ENCODE assay signal across 13 cellular contexts in the genomic region with DNA sequence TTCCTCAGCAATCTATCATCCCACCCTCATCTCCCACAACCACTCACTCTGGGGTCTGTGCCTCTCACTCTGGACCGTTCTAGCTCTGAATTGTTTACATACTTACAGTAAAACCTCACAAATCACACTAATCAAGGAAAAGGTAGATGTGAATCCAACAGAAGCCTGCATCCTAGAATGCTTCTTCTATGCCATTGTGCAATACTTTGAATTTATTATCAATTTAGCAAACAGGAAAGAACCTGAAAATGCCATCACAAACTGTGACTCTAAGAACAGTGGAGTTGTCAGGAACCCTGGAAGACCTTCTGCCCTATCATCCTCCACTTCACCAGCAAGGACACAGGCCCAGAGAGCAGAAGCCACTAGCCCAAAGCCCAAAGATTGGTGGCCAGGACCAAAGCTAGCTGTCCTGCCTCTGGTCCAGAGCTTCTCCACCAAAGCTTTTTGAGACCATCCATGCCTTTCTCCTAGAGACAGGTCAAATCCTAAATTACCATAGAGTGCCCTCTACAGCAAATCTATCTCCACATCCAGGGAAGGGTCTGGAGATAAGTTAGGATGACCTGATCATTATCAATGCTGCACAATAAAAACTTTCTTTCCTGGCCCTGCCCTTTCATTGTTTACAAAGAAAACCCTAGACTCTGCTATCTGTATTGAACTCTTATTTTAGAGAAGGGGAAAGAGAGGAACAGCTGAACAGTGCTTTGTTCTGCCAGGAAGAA. TPM values are rescaled to one million over a fixed set of nuclear protein-coding genes. Genes with fewer than 3 reads are reported as not detected.
A peak's percentile ranks its signal among the peaks of the same experiment; 100 is the strongest.
DNase-seq lines count a peak whose midpoint lies in the region; ATAC-seq and TF ChIP-seq lines count a peak whose summit lies in the region.
"Had no signal": no experiment of that assay in that cellular context is flagged by ENCODE, and none has a peak within 500 bp of the region (broad histone marks: within the 10 kb centered on the region; RNA-seq: fewer than 3 reads in every experiment).

No MANE protein-coding gene starts in this region.

- 58 to 68% (median 63%) methylated on average over 1 of the region's 1 CpG for WGBS in ovary, 3 donors

- peak overlapping the region; percentile 42 for H3K4me2 ChIP-seq in BLaER1

- H3K9ac ChIP-seq in BLaER1 = no peak overlapping the region
- H3K9ac ChIP-seq in iPS-18a (ENCODE audit: low read length) = no peak overlapping the region

- no peak for DNase-seq in ovary
- DNase-seq in activated T-helper 2 cell treated with anti-CD3 and anti-CD28 coated beads, Interferon-gamma antibody, Interleukin-2, Interleukin-4, amounts not matched to agents 10 μg/mL and 5 μg/mL and 100 μg/mL, durations not matched to agents 14 hours and 24 hours and 36 hours (ENCODE audit: low spot score) = no peak
- DNase-seq: activated CD8-positive, alpha-beta T cell treated with anti-CD3 and anti-CD28 coated beads for 36 hours; GF-D8; NCI-H2081 had no signal

- H3K27ac Mint-ChIP-seq in activated T-helper 2 cell treated with anti-CD3 and anti-CD28 coated beads, Interferon-gamma antibody, Interleukin-2, Interleukin-4, amounts not matched to agents 10 μg/mL and 5 μg/mL and 100 μg/mL, durations not matched to agents 14 hours and 24 hours and 36 hours = no peak overlapping the region
- H3K27ac Mint-ChIP-seq: activated CD8-positive, alpha-beta T cell treated with anti-CD3 and anti-CD28 coated beads for 36 hours; activated naive CD4-positive, alpha-beta T cell treated with anti-CD3 and anti-CD28 coated beads, Interleukin-2, amount 50 U/mL, for 24 hours; T-helper 1 cell treated with Interleukin-12 subunit alpha and Interleukin-12 subunit beta and Interleukin-4 antibody, amounts not matched to agents 30 μg/mL and 1 μg/mL, for 36 hours had no signal

- no peak overlapping the region for H3K4me3 Mint-ChIP-seq in activated T-helper 2 cell treated with anti-CD3 and anti-CD28 coated beads, Interferon-gamma antibody, Interleukin-2, Interleukin-4, amounts not matched to agents 10 μg/mL and 5 μg/mL and 100 μg/mL, durations not matched to agents 14 hours and 24 hours and 36 hours (ENCODE audit: low read depth)

- H3K9me3 Mint-ChIP-seq in activated T-helper 2 cell treated with anti-CD3 and anti-CD28 coated beads, Interferon-gamma antibody, Interleukin-2, Interleukin-4, amounts not matched to agents 10 μg/mL and 5 μg/mL and 100 μg/mL, durations not matched to agents 14 hours and 24 hours and 36 hours = no peaks in the 10 kb centered on the region
- H3K9me3 Mint-ChIP-seq: activated CD8-positive, alpha-beta T cell treated with anti-CD3 and anti-CD28 coated beads for 36 hours; activated naive CD4-positive, alpha-beta T cell treated with anti-CD3 and anti-CD28 coated beads, Interleukin-2, amount 50 U/mL, for 24 hours; T-helper 1 cell treated with Interleukin-12 subunit alpha and Interleukin-12 subunit beta and Interleukin-4 antibody, amounts not matched to agents 30 μg/mL and 1 μg/mL, for 36 hours had no signal

- H3K27me3 Mint-ChIP-seq in activated T-helper 2 cell treated with anti-CD3 and anti-CD28 coated beads, Interferon-gamma antibody, Interleukin-2, Interleukin-4, amounts not matched to agents 10 μg/mL and 5 μg/mL and 100 μg/mL, durations not matched to agents 14 hours and 24 hours and 36 hours (ENCODE audit: low read depth) = peaks cover 48% of the 10 kb centered on the region

- H3K27ac ChIP-seq in BLaER1 = no peak overlapping the region
- no peak overlapping the region for H3K27ac ChIP-seq in iPS-18a (ENCODE audit: low read length)
- H3K27ac ChIP-seq in ovary = no peak overlapping the region

- ATAC-seq in GM18909 (IDR thresholded peaks at IDR 0.05; ENCODE audit: poor library complexity, unreplicated experiment) (no peak), GM18907 (IDR thresholded peaks at IDR 0.05; ENCODE audit: unreplicated experiment) (no peak), HG02884 (IDR thresholded peaks at IDR 0.05; ENCODE audit: unreplicated experiment) (no peak)
- ATAC-seq: activated CD8-positive, alpha-beta T cell treated with anti-CD3 and anti-CD28 coated beads for 36 hours had no signal

- no peak for TF ChIP-seq CTCF in ovary (IDR thresholded peaks at IDR 0.05)

- no peak for TF ChIP-seq RAD21 in Ishikawa (IDR thresholded peaks at IDR 0.05; ENCODE audit: low read depth)

- H3K4me1 ChIP-seq in BLaER1 = peaks cover 49% of the 10 kb centered on the region
- peaks cover 38% of the 10 kb centered on the region for H3K4me1 ChIP-seq in iPS-18a (ENCODE audit: control insufficient read depth, low read depth, low read length)
- H3K4me1 ChIP-seq in ovary (ENCODE audit: insufficient read depth) = no peaks in the 10 kb centered on the region

- peaks cover 23% of the 10 kb centered on the region for H3K27me3 ChIP-seq in BLaER1
- peaks cover 5% of the 10 kb centered on the region for H3K27me3 ChIP-seq in iPS-18a (ENCODE audit: control insufficient read depth, insufficient read depth, low read length)
- H3K27me3 ChIP-seq in ovary = no peaks in the 10 kb centered on the region

- TF ChIP-seq POLR2A in ovary (IDR thresholded peaks at IDR 0.05) = no peak

- H3K36me3 ChIP-seq in BLaER1 (no peaks in the 10 kb centered on the region), iPS-18a (ENCODE audit: control insufficient read depth, low read depth, low read length) (no peaks in the 10 kb centered on the region), ovary (no peaks in the 10 kb centered on the region)

- TF ChIP-seq EP300 in Ishikawa (IDR thresholded peaks at IDR 0.05; ENCODE audit: borderline replicate concordance) (no peak), ovary (IDR thresholded peaks at IDR 0.05) (no peak)

- H3K36me3 Mint-ChIP-seq in activated T-helper 2 cell treated with anti-CD3 and anti-CD28 coated beads, Interferon-gamma antibody, Interleukin-2, Interleukin-4, amounts not matched to agents 10 μg/mL and 5 μg/mL and 100 μg/mL, durations not matched to agents 14 hours and 24 hours and 36 hours (ENCODE audit: low read depth) = no peaks in the 10 kb centered on the region
- H3K36me3 Mint-ChIP-seq: activated naive CD4-positive, alpha-beta T cell treated with anti-CD3 and anti-CD28 coated beads, Interleukin-2, amount 50 U/mL, for 24 hours had no signal

- H3K4me1 Mint-ChIP-seq in activated T-helper 2 cell treated with anti-CD3 and anti-CD28 coated beads, Interferon-gamma antibody, Interleukin-2, Interleukin-4, amounts not matched to agents 10 μg/mL and 5 μg/mL and 100 μg/mL, durations not matched to agents 14 hours and 24 hours and 36 hours (ENCODE audit: low read depth) = peaks cover 14% of the 10 kb centered on the region

- H4K20me1 ChIP-seq in BLaER1 = peaks cover 12% of the 10 kb centered on the region

- intact Hi-C loops in ovary (cut with DNase I) = no loop called here
- intact Hi-C loops in activated T-helper 2 cell treated with anti-CD3 and anti-CD28 coated beads, Interferon-gamma antibody, Interleukin-2, Interleukin-4, amounts not matched to agents 10 μg/mL and 5 μg/mL and 100 μg/mL, durations not matched to agents 14 hours and 24 hours and 36 hours (cut with micrococcal nuclease) = no loop called here

- H3K4me3 ChIP-seq in BLaER1 (no peak overlapping the region), iPS-18a (ENCODE audit: low read length) (peak overlapping the region; percentile 87), ovary (peak overlapping the region; percentile 74)

- H3K9me3 ChIP-seq in BLaER1 (no peaks in the 10 kb centered on the region), iPS-18a (ENCODE audit: control insufficient read depth, low read depth, low read length) (no peaks in the 10 kb centered on the region), ovary (no peaks in the 10 kb centered on the region)

TF ChIP-seq in Ishikawa, 13 proteins besides CTCF, POLR2A, EP300 and RAD21:
- TF ChIP-seq, protein P1, sequence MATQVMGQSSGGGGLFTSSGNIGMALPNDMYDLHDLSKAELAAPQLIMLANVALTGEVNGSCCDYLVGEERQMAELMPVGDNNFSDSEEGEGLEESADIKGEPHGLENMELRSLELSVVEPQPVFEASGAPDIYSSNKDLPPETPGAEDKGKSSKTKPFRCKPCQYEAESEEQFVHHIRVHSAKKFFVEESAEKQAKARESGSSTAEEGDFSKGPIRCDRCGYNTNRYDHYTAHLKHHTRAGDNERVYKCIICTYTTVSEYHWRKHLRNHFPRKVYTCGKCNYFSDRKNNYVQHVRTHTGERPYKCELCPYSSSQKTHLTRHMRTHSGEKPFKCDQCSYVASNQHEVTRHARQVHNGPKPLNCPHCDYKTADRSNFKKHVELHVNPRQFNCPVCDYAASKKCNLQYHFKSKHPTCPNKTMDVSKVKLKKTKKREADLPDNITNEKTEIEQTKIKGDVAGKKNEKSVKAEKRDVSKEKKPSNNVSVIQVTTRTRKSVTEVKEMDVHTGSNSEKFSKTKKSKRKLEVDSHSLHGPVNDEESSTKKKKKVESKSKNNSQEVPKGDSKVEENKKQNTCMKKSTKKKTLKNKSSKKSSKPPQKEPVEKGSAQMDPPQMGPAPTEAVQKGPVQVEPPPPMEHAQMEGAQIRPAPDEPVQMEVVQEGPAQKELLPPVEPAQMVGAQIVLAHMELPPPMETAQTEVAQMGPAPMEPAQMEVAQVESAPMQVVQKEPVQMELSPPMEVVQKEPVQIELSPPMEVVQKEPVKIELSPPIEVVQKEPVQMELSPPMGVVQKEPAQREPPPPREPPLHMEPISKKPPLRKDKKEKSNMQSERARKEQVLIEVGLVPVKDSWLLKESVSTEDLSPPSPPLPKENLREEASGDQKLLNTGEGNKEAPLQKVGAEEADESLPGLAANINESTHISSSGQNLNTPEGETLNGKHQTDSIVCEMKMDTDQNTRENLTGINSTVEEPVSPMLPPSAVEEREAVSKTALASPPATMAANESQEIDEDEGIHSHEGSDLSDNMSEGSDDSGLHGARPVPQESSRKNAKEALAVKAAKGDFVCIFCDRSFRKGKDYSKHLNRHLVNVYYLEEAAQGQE (IDR thresholded peaks at IDR 0.05; ENCODE audit: low read depth) = no peak
- TF ChIP-seq CEBPB (IDR thresholded peaks at IDR 0.05) (peak; percentile 47), FOXM1 (IDR thresholded peaks at IDR 0.05; ENCODE audit: borderline replicate concordance, low read depth) (no peak), ZBTB7A (IDR thresholded peaks at IDR 0.05; ENCODE audit: low read depth) (no peak), TCF12 (IDR thresholded peaks at IDR 0.05; ENCODE audit: low read depth) (no peak), TAF1 (IDR thresholded peaks at IDR 0.05; ENCODE audit: low read depth) (no peak), NFIC (IDR thresholded peaks at IDR 0.05) (no peak), TEAD4 (IDR thresholded peaks at IDR 0.05) (no peak)
- TF ChIP-seq, protein P2, sequence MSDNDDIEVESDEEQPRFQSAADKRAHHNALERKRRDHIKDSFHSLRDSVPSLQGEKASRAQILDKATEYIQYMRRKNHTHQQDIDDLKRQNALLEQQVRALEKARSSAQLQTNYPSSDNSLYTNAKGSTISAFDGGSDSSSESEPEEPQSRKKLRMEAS (IDR thresholded peaks at IDR 0.05) = no peak

RNA-seq across cellular contexts. Expression of a gene that starts 2.4 kb away (rescaled TPM):
- 100 to 1,000 TPM in 1 of 7 donors, 10 to 100 TPM in 6; 10.7 to 126 (median 20.0) TPM for total RNA-seq in ovary
- 100 to 1,000 TPM in 1 of 2 donors, 10 to 100 TPM in 1; 14.7 to 156 TPM for polyA plus RNA-seq in ovary
- 0.43 and 1.3 TPM in 2 replicates for total RNA-seq in activated T-helper 2 cell treated with anti-CD3 and anti-CD28 coated beads, Interferon-gamma antibody, Interleukin-2, Interleukin-4, amounts not matched to agents 10 μg/mL and 5 μg/mL and 100 μg/mL, durations not matched to agents 14 hours and 24 hours and 36 hours
